In genomic region chr20:45423700-45424099, GRCh38 we compare ENCODE assay signal across 1 cellular context.
TF ChIP-seq lines count a peak whose summit lies in the region.

No MANE protein-coding gene starts in this region.

TF ChIP-seq in HepG2, 621 proteins besides CTCF, POLR2A, EP300 and RAD21:
- TF ChIP-seq SPEN (CRISPR knock-in tag; IDR thresholded peaks at IDR 0.05; ENCODE audit: low read depth) (no peak), ZNF883 (CRISPR knock-in tag; IDR thresholded peaks at IDR 0.05; ENCODE audit: not compliant biosample characterization) (no peak), CEBPB (IDR thresholded peaks at IDR 0.05; ENCODE audit: borderline replicate concordance, low read depth, low read length) (peak; percentile 24; the same call in 1 of the 2 replicates)
